Comparison of ENCODE assay signal across 8 cellular contexts in the genomic region with DNA sequence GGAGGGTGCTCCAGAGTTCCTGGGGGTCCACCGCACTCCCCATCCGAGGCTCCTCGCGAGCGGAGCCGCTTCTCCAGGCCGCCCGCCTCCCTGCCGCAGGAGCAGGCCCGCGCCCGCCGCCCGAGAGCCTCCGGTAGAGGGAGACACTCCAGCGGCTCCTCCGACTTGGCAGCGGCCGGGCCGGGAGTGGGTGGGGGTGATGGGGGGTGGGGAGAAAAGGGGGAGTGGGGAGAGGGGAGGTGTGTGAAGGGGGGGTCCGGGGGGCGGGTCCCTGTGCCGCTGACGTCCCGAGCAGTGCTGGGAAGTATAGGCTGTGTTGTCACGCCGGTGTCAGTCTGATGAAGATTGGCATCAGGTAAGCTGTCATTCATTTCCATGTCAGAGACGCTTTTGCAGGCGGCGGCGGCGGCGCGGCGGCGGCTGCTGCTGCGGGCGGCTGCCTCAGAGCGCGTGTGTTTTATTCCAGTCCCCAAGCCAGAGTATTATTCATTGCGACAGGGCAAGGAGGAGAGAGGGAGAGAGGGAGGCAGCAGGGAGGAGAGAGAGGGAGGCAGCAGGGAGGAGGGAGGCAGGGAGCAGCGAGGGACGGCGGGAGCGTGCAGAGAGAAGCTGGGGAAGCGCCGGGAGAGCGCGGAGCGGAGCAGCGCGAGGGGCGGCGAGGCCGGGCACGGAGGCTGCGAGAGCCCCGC. TPM values are rescaled to one million over a fixed set of nuclear protein-coding genes. Genes with fewer than 3 reads are reported as not detected.
A peak's percentile ranks its signal among the peaks of the same experiment; 100 is the strongest.
DNase-seq lines count a peak whose midpoint lies in the region; ATAC-seq lines count a peak whose summit lies in the region.

A gene with protein sequence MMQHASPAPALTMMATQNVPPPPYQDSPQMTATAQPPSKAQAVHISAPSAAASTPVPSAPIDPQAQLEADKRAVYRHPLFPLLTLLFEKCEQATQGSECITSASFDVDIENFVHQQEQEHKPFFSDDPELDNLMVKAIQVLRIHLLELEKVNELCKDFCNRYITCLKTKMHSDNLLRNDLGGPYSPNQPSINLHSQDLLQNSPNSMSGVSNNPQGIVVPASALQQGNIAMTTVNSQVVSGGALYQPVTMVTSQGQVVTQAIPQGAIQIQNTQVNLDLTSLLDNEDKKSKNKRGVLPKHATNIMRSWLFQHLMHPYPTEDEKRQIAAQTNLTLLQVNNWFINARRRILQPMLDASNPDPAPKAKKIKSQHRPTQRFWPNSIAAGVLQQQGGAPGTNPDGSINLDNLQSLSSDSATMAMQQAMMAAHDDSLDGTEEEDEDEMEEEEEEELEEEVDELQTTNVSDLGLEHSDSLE (plus strand): TSS at position 330 of the 689 bp plus-strand sequence. CDS start 186,555 bp downstream, outside the sequence.

- peaks cover 12 to 17% of the 10 kb centered on the region in 2 donors for H3K4me1 ChIP-seq in naive thymus-derived CD4-positive, alpha-beta T cell (ENCODE audit: control insufficient read depth in 2 of 2, insufficient read depth in 2 of 2, low read length in 2 of 2)

- CTCF ChIA-PET in naive thymus-derived CD4-positive, alpha-beta T cell (lab: Charles Lee), result no interaction called here

- H3K36me3 ChIP-seq in H7 (replicated peaks; ENCODE audit: control insufficient read depth, insufficient read depth, low read length), result no peaks in the 10 kb centered on the region
- H3K36me3 ChIP-seq in naive thymus-derived CD4-positive, alpha-beta T cell (ENCODE audit: control insufficient read depth in 2 of 3, insufficient read depth in 3 of 3, low read length in 3 of 3), result no peaks in the 10 kb centered on the region

- H3K27me3 ChIP-seq in H7 (ENCODE audit: control insufficient read depth, insufficient read depth, low read length), result peaks cover 41% of the 10 kb centered on the region
- H3K27me3 ChIP-seq in naive thymus-derived CD4-positive, alpha-beta T cell (ENCODE audit: control insufficient read depth in 2 of 2, insufficient read depth in 2 of 2, low read length in 2 of 2), result peaks cover 7 to 24% of the 10 kb centered on the region in 2 donors

- no peak within 1 kb of the TSS for H3K27ac Mint-ChIP-seq in activated T-helper 1 cell treated with anti-CD3 and anti-CD28 coated beads, Interleukin-12 subunit alpha, Interleukin-12 subunit beta, Interleukin-2, Interleukin-4 antibody, amounts not matched to agents 30 ng/mL and 10 ng/mL and 1 ng/mL, durations not matched to agents 14 hours and 24 hours and 36 hours
- H3K27ac Mint-ChIP-seq in naive thymus-derived CD4-positive, alpha-beta T cell, result peak within 1 kb of the TSS in 7 of 9 donors; percentile 28 to 78 (median 61)
- no peak within 1 kb of the TSS for H3K27ac Mint-ChIP-seq in stimulated activated memory B cell treated with anti-CD40 and anti-IgM and Interleukin-4, amounts not matched to agents 10 μg/mL and 1 μg/mL and 100 μg/mL, for 72 hours

- H3K36me3 Mint-ChIP-seq in activated T-helper 1 cell treated with anti-CD3 and anti-CD28 coated beads, Interleukin-12 subunit alpha, Interleukin-12 subunit beta, Interleukin-2, Interleukin-4 antibody, amounts not matched to agents 30 ng/mL and 10 ng/mL and 1 ng/mL, durations not matched to agents 14 hours and 24 hours and 36 hours (ENCODE audit: low read depth), result no peaks in the 10 kb centered on the region
- peaks cover 0 to 6% (median 0%) of the 10 kb centered on the region in 5 donors for H3K36me3 Mint-ChIP-seq in naive thymus-derived CD4-positive, alpha-beta T cell
- no peaks in the 10 kb centered on the region for H3K36me3 Mint-ChIP-seq in stimulated activated memory B cell treated with anti-CD40 and anti-IgM and Interleukin-4, amounts not matched to agents 10 μg/mL and 1 μg/mL and 100 μg/mL, for 72 hours

- no peaks in the 10 kb centered on the region for H3K9me3 ChIP-seq in naive thymus-derived CD4-positive, alpha-beta T cell (ENCODE audit: control insufficient read depth in 2 of 3, low read length in 3 of 3)

- peak in 13 of 14 donors; percentile 23 to 88 (median 67) for DNase-seq in C1 segment of cervical spinal cord (lab: John Stamatoyannopoulos, UW)
- peak; percentile 96 for DNase-seq in H7
- DNase-seq in NCI-H774 (lab: John Stamatoyannopoulos, UW), result peak; percentile 13
- DNase-seq in activated T-helper 1 cell treated with anti-CD3 and anti-CD28 coated beads, Interleukin-12 subunit alpha, Interleukin-12 subunit beta, Interleukin-2, Interleukin-4 antibody, amounts not matched to agents 30 ng/mL and 10 ng/mL and 1 ng/mL, durations not matched to agents 14 hours and 24 hours and 36 hours (ENCODE audit: low spot score), result peak; percentile 39
- DNase-seq in fibroblast of peridontal ligament (ENCODE audit: extremely low read depth), result peak; percentile 35
- DNase-seq in naive thymus-derived CD4-positive, alpha-beta T cell, result peak; percentile 30 to 70 (median 53)

- H3K4me3 Mint-ChIP-seq in activated T-helper 1 cell treated with anti-CD3 and anti-CD28 coated beads, Interleukin-12 subunit alpha, Interleukin-12 subunit beta, Interleukin-2, Interleukin-4 antibody, amounts not matched to agents 30 ng/mL and 10 ng/mL and 1 ng/mL, durations not matched to agents 14 hours and 24 hours and 36 hours, result peak within 1 kb of the TSS; percentile 91
- H3K4me3 Mint-ChIP-seq in naive thymus-derived CD4-positive, alpha-beta T cell, result peak within 1 kb of the TSS; percentile 88 to 97 (median 94)
- peak within 1 kb of the TSS; percentile 94 for H3K4me3 Mint-ChIP-seq in stimulated activated memory B cell treated with anti-CD40 and anti-IgM and Interleukin-4, amounts not matched to agents 10 μg/mL and 1 μg/mL and 100 μg/mL, for 72 hours

- intact Hi-C loops in activated T-helper 1 cell treated with anti-CD3 and anti-CD28 coated beads, Interleukin-12 subunit alpha, Interleukin-12 subunit beta, Interleukin-2, Interleukin-4 antibody, amounts not matched to agents 30 ng/mL and 10 ng/mL and 1 ng/mL, durations not matched to agents 14 hours and 24 hours and 36 hours (cut with micrococcal nuclease), result loop anchor here (1.0 to 10.0 kb wide), 4 partner anchors 53 to 322 kb away; partner anchors contain the start of genes ROBO3 and TMEM218
- intact Hi-C loops in naive thymus-derived CD4-positive, alpha-beta T cell (cut with micrococcal nuclease), result loop anchor here (1.0 to 5.0 kb wide), 4 partner anchors 53 to 297 kb away; partner anchors contain the start of genes ROBO3 (in 1 of the 2) and TMEM218 (in 1 of the 2)

- peak within 1 kb of the TSS; percentile 54 for H3K4me3 ChIP-seq in H7 (ENCODE audit: insufficient read depth, low read depth, low read length)
- peak within 1 kb of the TSS; percentile 63 for H3K4me3 ChIP-seq in naive thymus-derived CD4-positive, alpha-beta T cell (ENCODE audit: low read length)

- POLR2A ChIA-PET in naive thymus-derived CD4-positive, alpha-beta T cell (lab: Charles Lee), result no interaction called here

- peaks cover 16% of the 10 kb centered on the region for H3K4me1 Mint-ChIP-seq in activated T-helper 1 cell treated with anti-CD3 and anti-CD28 coated beads, Interleukin-12 subunit alpha, Interleukin-12 subunit beta, Interleukin-2, Interleukin-4 antibody, amounts not matched to agents 30 ng/mL and 10 ng/mL and 1 ng/mL, durations not matched to agents 14 hours and 24 hours and 36 hours (ENCODE audit: low read depth)
- peaks cover 15 to 23% (median 18%) of the 10 kb centered on the region in 7 donors for H3K4me1 Mint-ChIP-seq in naive thymus-derived CD4-positive, alpha-beta T cell
- H3K4me1 Mint-ChIP-seq in stimulated activated memory B cell treated with anti-CD40 and anti-IgM and Interleukin-4, amounts not matched to agents 10 μg/mL and 1 μg/mL and 100 μg/mL, for 72 hours, result peaks cover 21% of the 10 kb centered on the region

- no peak within 1 kb of the TSS for H3K27ac ChIP-seq in naive thymus-derived CD4-positive, alpha-beta T cell (ENCODE audit: low read depth, low read length)

- peak; percentile 80 for ATAC-seq in naive thymus-derived CD4-positive, alpha-beta T cell
- ATAC-seq in stimulated activated memory B cell treated with anti-CD40 and anti-IgM and Interleukin-4, amounts not matched to agents 10 μg/mL and 1 μg/mL and 100 μg/mL, for 72 hours, result peak; percentile 63
- no peak for ATAC-seq in GM18519 (IDR thresholded peaks at IDR 0.05; ENCODE audit: low FRiP score, unreplicated experiment)

- no peaks in the 10 kb centered on the region for H3K9me3 Mint-ChIP-seq in activated T-helper 1 cell treated with anti-CD3 and anti-CD28 coated beads, Interleukin-12 subunit alpha, Interleukin-12 subunit beta, Interleukin-2, Interleukin-4 antibody, amounts not matched to agents 30 ng/mL and 10 ng/mL and 1 ng/mL, durations not matched to agents 14 hours and 24 hours and 36 hours
- no peaks in the 10 kb centered on the region for H3K9me3 Mint-ChIP-seq in naive thymus-derived CD4-positive, alpha-beta T cell
- no peaks in the 10 kb centered on the region for H3K9me3 Mint-ChIP-seq in stimulated activated memory B cell treated with anti-CD40 and anti-IgM and Interleukin-4, amounts not matched to agents 10 μg/mL and 1 μg/mL and 100 μg/mL, for 72 hours

- H3K27me3 Mint-ChIP-seq in activated T-helper 1 cell treated with anti-CD3 and anti-CD28 coated beads, Interleukin-12 subunit alpha, Interleukin-12 subunit beta, Interleukin-2, Interleukin-4 antibody, amounts not matched to agents 30 ng/mL and 10 ng/mL and 1 ng/mL, durations not matched to agents 14 hours and 24 hours and 36 hours (ENCODE audit: insufficient read depth), result peaks cover 65% of the 10 kb centered on the region
- peaks cover 42 to 84% (median 55%) of the 10 kb centered on the region in 5 donors for H3K27me3 Mint-ChIP-seq in naive thymus-derived CD4-positive, alpha-beta T cell
- peaks cover 93% of the 10 kb centered on the region for H3K27me3 Mint-ChIP-seq in stimulated activated memory B cell treated with anti-CD40 and anti-IgM and Interleukin-4, amounts not matched to agents 10 μg/mL and 1 μg/mL and 100 μg/mL, for 72 hours

RNA-seq across cellular contexts. Expression of the gene that starts here (rescaled TPM):
- 1.6 and 2.2 TPM in 2 replicates for total RNA-seq in H7 (2014; rRNA removed; shearing (Covaris generic))
- not detected in 2 replicates for total RNA-seq in activated T-helper 1 cell treated with anti-CD3 and anti-CD28 coated beads, Interleukin-12 subunit alpha, Interleukin-12 subunit beta, Interleukin-2, Interleukin-4 antibody, amounts not matched to agents 30 ng/mL and 10 ng/mL and 1 ng/mL, durations not matched to agents 14 hours and 24 hours and 36 hours
- total RNA-seq in naive thymus-derived CD4-positive, alpha-beta T cell, result not detected
- polyA plus RNA-seq in naive thymus-derived CD4-positive, alpha-beta T cell, result not detected

Comparison
In these comparisons a context has a peak if more than half of its experiments do, and no peak if none do; other contexts are left out.
1. Peak in DNase-seq in activated T-helper 1 cell treated with anti-CD3 and anti-CD28 coated beads, Interleukin-12 subunit alpha, Interleukin-12 subunit beta, Interleukin-2, Interleukin-4 antibody, amounts not matched to agents 30 ng/mL and 10 ng/mL and 1 ng/mL, durations not matched to agents 14 hours and 24 hours and 36 hours; RNA of the gene not detected or under 1 TPM.
2. Peak in DNase-seq, ATAC-seq and H3K4me3 ChIP-seq in naive thymus-derived CD4-positive, alpha-beta T cell; RNA of the gene not detected or under 1 TPM.
3. DNase-seq: peak in every context shown above with its lines; median percentile 96 in H7; 67 in C1 segment of cervical spinal cord; 53 in naive thymus-derived CD4-positive, alpha-beta T cell; 39 in activated T-helper 1 cell treated with anti-CD3 and anti-CD28 coated beads, Interleukin-12 subunit alpha, Interleukin-12 subunit beta, Interleukin-2, Interleukin-4 antibody, amounts not matched to agents 30 ng/mL and 10 ng/mL and 1 ng/mL, durations not matched to agents 14 hours and 24 hours and 36 hours; 35 in fibroblast of peridontal ligament; 13 in NCI-H774.
4. H3K27ac Mint-ChIP-seq: peak in naive thymus-derived CD4-positive, alpha-beta T cell (7 of 9); none in activated T-helper 1 cell treated with anti-CD3 and anti-CD28 coated beads, Interleukin-12 subunit alpha, Interleukin-12 subunit beta, Interleukin-2, Interleukin-4 antibody, amounts not matched to agents 30 ng/mL and 10 ng/mL and 1 ng/mL, durations not matched to agents 14 hours and 24 hours and 36 hours (single experiment) and stimulated activated memory B cell treated with anti-CD40 and anti-IgM and Interleukin-4, amounts not matched to agents 10 μg/mL and 1 μg/mL and 100 μg/mL, for 72 hours (single experiment).
5. Peak in every context shown above with its lines, with median percentiles within 50 percentile points of each other: H3K4me3 Mint-ChIP-seq.